In genomic region chr7:106545275-106545674, GRCh38 we compare ENCODE assay signal across 2 cellular contexts.
TF ChIP-seq lines count a peak whose summit lies in the region.

No MANE protein-coding gene starts in this region.

TF ChIP-seq in endothelial cell of umbilical vein, 7 proteins besides CTCF, POLR2A, EP300 and RAD21:
- TF ChIP-seq MAX (IDR thresholded peaks at IDR 0.05; ENCODE audit: insufficient read depth, insufficient read length) (no peak), POLR2AphosphoS5 (IDR thresholded peaks at IDR 0.05; ENCODE audit: insufficient read depth, low read depth, low read length) (no peak), EZH2 (IDR thresholded peaks at IDR 0.05; ENCODE audit: borderline replicate concordance, low read depth, low read length, severe bottlenecking) (no peak), JUN (IDR thresholded peaks at IDR 0.05; ENCODE audit: borderline replicate concordance, insufficient read depth, insufficient read length, low read depth) (no peak), MYC (IDR thresholded peaks at IDR 0.05; ENCODE audit: low read depth, low read length) (no peak), FOS (IDR thresholded peaks at IDR 0.05; ENCODE audit: borderline replicate concordance, insufficient read depth, low read length) (no peak), GATA2 (IDR thresholded peaks at IDR 0.05; ENCODE audit: insufficient read depth, insufficient read length, low read depth, low read length) (no peak)

TF ChIP-seq in GM23338, 12 proteins besides CTCF, POLR2A, EP300 and RAD21 (continued from another document):
- TF ChIP-seq EZH2phosphoT487 (IDR thresholded peaks at IDR 0.05; ENCODE audit: unreplicated experiment) (no peak), REST (IDR thresholded peaks at IDR 0.05; ENCODE audit: unreplicated experiment) (no peak), ZNF462 (CRISPR knock-in tag; IDR thresholded peaks at IDR 0.05) (no peak), STAT1 (IDR thresholded peaks at IDR 0.05; ENCODE audit: unreplicated experiment) (no peak), ETS1 (IDR thresholded peaks at IDR 0.05) (no peak), CREB1 (CRISPR knock-in tag; IDR thresholded peaks at IDR 0.05; ENCODE audit: low read depth) (no peak), POLR2AphosphoS5 (IDR thresholded peaks at IDR 0.05; ENCODE audit: low read depth) (no peak)
